26 cellular contexts compared by ENCODE assay signal in genomic region chr2:178188466-178188865, GRCh38.
"Had no signal": no experiment of that assay in that cellular context is flagged by ENCODE, and none has a peak within 500 bp of the region (broad histone marks: within the 10 kb centered on the region; RNA-seq: fewer than 3 reads in every experiment).

No MANE protein-coding gene starts in this region.

- H3K27ac Mint-ChIP-seq: naive thymus-derived CD4-positive, alpha-beta T cell; nephron progenitor cell; type B pancreatic cell had no signal

- H3K9me3 Mint-ChIP-seq: type B pancreatic cell had no signal

- ATAC-seq: gastrocnemius medialis; left lobe of liver; naive thymus-derived CD4-positive, alpha-beta T cell; sciatic nerve had no signal

- H3K9me3 ChIP-seq: esophagus muscularis mucosa, gastrocnemius medialis, prostate gland, right atrium auricular region, stomach, tibial artery had no signal

- H3K36me3 Mint-ChIP-seq: naive thymus-derived CD4-positive, alpha-beta T cell; type B pancreatic cell had no signal

- H3K27me3 ChIP-seq: dorsolateral prefrontal cortex, gastrocnemius medialis, right atrium auricular region, tibial artery had no signal

- DNase-seq: dorsolateral prefrontal cortex; effector CD4-positive, alpha-beta T cell; gastrocnemius medialis; head of caudate nucleus; kidney; mesendoderm; midbrain; naive thymus-derived CD4-positive, alpha-beta T cell; nephron progenitor cell; nucleus accumbens; stimulated activated CD4-positive, alpha-beta T cell treated with anti-CD3 and anti-CD28 coated beads, Interleukin-12 subunit alpha, Interleukin-12 subunit beta, amount 100 ng/mL, for 4 hours; stimulated activated CD4-positive, alpha-beta T cell treated with anti-CD3 and anti-CD28 coated beads, Interleukin-1b, Interleukin-23, amount 100 ng/mL, for 48 hours; stimulated activated CD4-positive, alpha-beta T cell treated with anti-CD3 and anti-CD28 coated beads, Interleukin-4, amount 100 ng/mL, for 1 hour; stimulated activated CD8-positive, alpha-beta memory T cell treated with anti-CD3 and anti-CD28 coated beads, Interleukin-4, amount 100 ng/mL, for 48 hours; stimulated activated naive CD4-positive, alpha-beta T cell; stomach; tibial artery had no signal

- H3K4me3 ChIP-seq: dorsolateral prefrontal cortex, esophagus muscularis mucosa, gastrocnemius medialis, lung, prostate gland, right atrium auricular region, smooth muscle cell, stomach, tibial artery had no signal

- H3K4me3 Mint-ChIP-seq: naive thymus-derived CD4-positive, alpha-beta T cell; nephron progenitor cell; type B pancreatic cell had no signal

- FAIRE-seq: colon, kidney had no signal

- H3K36me3 ChIP-seq: esophagus muscularis mucosa, gastrocnemius medialis, prostate gland, right atrium auricular region, stomach, tibial artery had no signal
